In genomic region chr2:54557601-54558187, GRCh38 we compare ENCODE assay signal across 8 cellular contexts.
DNase-seq lines count a peak whose midpoint lies in the region; ATAC-seq, FAIRE-seq and TF ChIP-seq lines count a peak whose summit lies in the region.

No MANE protein-coding gene starts in this region.

- intact Hi-C loops in HepG2 (cut with micrococcal nuclease; ENCODE audit: unreplicated experiment), result loop anchor here (1.0 to 5.0 kb wide), 4 partner anchors 15 to 75 kb away; no protein-coding TSS in a partner anchor

- no peak overlapping the region for H3K27ac Mint-ChIP-seq in HFFc6

- peak overlapping the region; percentile 98 for H3K9ac ChIP-seq in HepG2 (ENCODE audit: insufficient read depth, low read depth, low read length)

- H3K27me3 ChIP-seq in HepG2 (ENCODE audit: control insufficient read depth in 1 of 2, insufficient read depth in 2 of 2, low read length in 2 of 2), result no peaks in the 10 kb centered on the region; a peak in 1 of 5 replicates

- no peaks in the 10 kb centered on the region for H3K9me3 ChIP-seq in HepG2 (ENCODE audit: low read length)

- BruUV-seq in HepG2 (replicated peaks; lab: Mats Ljungman, UMichigan), result no TSS peak

- FAIRE-seq in HepG2 (lab: Jason Lieb, UNC), result peak; percentile 8

- TF ChIP-seq EP300 in HepG2 (IDR thresholded peaks at IDR 0.05; ENCODE audit: low read depth in 2 of 2, low read length in 2 of 2) (peak in 1 of 2 experiments; percentile 51; a peak in 1 of 4 replicates), HepG2 (CRISPR knock-in tag; IDR thresholded peaks at IDR 0.05; ENCODE audit: borderline replicate concordance) (peak; percentile 53; the same call in 1 of the 2 replicates)

- H3K4me2 ChIP-seq in HepG2 (ENCODE audit: low read depth, low read length), result peak overlapping the region; percentile 91

- H3K79me2 ChIP-seq in HepG2 (ENCODE audit: insufficient read depth, low read length), result peaks cover 93% of the 10 kb centered on the region

- H3K36me3 Mint-ChIP-seq in HFFc6 (ENCODE audit: low read depth), result peaks cover 14% of the 10 kb centered on the region

- TF ChIP-seq RAD21 in HepG2 (CRISPR knock-in tag; IDR thresholded peaks at IDR 0.05), result peak; percentile 54

- TF ChIP-seq POLR2A in HepG2 (IDR thresholded peaks at IDR 0.05; ENCODE audit: insufficient read depth in 1 of 2, low read depth in 2 of 2, low read length in 2 of 2), result peak; percentile 70 to 78; a peak in 3 of 4 replicates

- POLR2A ChIA-PET in HepG2 (lab: Yijun Ruan, JAX), result interaction anchor here (0.5 to 7.5 kb wide), 20 partner anchors 8 to 109 kb away, joined by 3 to 108 read pairs (median 6); no protein-coding TSS in a partner anchor

- ATAC-seq in HepG2, result peak; percentile 71

- peaks cover 67% of the 10 kb centered on the region for H3K4me1 ChIP-seq in HepG2 (ENCODE audit: insufficient read depth, low read length)

- in situ Hi-C loops in HepG2 (cut with HindIII; ENCODE audit: extremely low pct_ligation_motif_present, low pct_unique_long_range_greater_than_20kb), result no loop called here

- no peak overlapping the region for H2AFZ ChIP-seq in HepG2 (ENCODE audit: low read length)

- CTCF ChIA-PET in HepG2 (lab: Yijun Ruan, JAX; ENCODE audit: low intra/inter-chr PET ratio, low total read pairs), result interaction anchor here (1.5 kb wide), 1 partner anchor 35 kb away, joined by 7 read pairs; no protein-coding TSS in a partner anchor

- peak overlapping the region; percentile 86 to 99 (median 91) for H3K4me3 ChIP-seq in HepG2 (replicated peaks in 1 of 3; ENCODE audit: insufficient read depth in 1 of 3, low read depth in 2 of 3, low read length in 3 of 3)

- peaks cover 5% of the 10 kb centered on the region for H3K27me3 Mint-ChIP-seq in HFFc6 (ENCODE audit: insufficient read depth)

- peaks cover 0 to 6% of the 10 kb centered on the region in 2 experiments; a peak in 3 of 5 replicates for H3K36me3 ChIP-seq in HepG2 (replicated peaks in 1 of 2; ENCODE audit: control insufficient read depth in 1 of 2, insufficient read depth in 2 of 2, low read length in 2 of 2)

- peak overlapping the region; percentile 54 for H3K4me3 Mint-ChIP-seq in HFFc6

- peaks cover 73% of the 10 kb centered on the region for H3K4me1 Mint-ChIP-seq in HFFc6 (ENCODE audit: low read depth)

- WGBS in HepG2 (ENCODE audit: low lambda C conversion rate), result under 1% methylated on average over 38 of the region's 48 CpGs

- H3K9me3 Mint-ChIP-seq in HFFc6, result no peaks in the 10 kb centered on the region

- peak overlapping the region; percentile 93 for H3K27ac ChIP-seq in HepG2 (ENCODE audit: extremely low read length, insufficient read depth, low read length)

- peaks cover 23% of the 10 kb centered on the region for H4K20me1 ChIP-seq in HepG2 (ENCODE audit: insufficient read depth, low read length)

- DNase-seq in HFFc6, result no peak
- peak; percentile 36 for DNase-seq in NCI-H1417 treated with DMSO at 0.1 percent for 48 hours (lab: John Stamatoyannopoulos, UW)
- DNase-seq in activated CD4-positive, CD25-positive, alpha-beta regulatory T cell (lab: John Stamatoyannopoulos, UW), result peak; percentile 35 to 61 (median 46)
- peak; percentile 21 for DNase-seq in cerebellum (ENCODE audit: low spot score)
- peak; percentile 74 for DNase-seq in HepG2 (ENCODE audit: low spot score)
- DNase-seq in stimulated activated CD4-positive, alpha-beta T cell treated with anti-CD3 and anti-CD28 coated beads, TNF-alpha, amount 100 ng/mL, for 24 hours (ENCODE audit: low read depth in 3 of 3), result peak; percentile 43 to 70 (median 51)
- DNase-seq in putamen (ENCODE audit: low spot score), result no peak

- TF ChIP-seq CTCF in GM12874 (IDR thresholded peaks at IDR 0.05; ENCODE audit: insufficient read depth, low read depth, low read length) (0 out of 2 replicates have a peak, but pooled peaks have one; percentile 16), HFFc6 (IDR thresholded peaks at IDR 0.05) (no peak), HepG2 (CRISPR knock-in tag; IDR thresholded peaks at IDR 0.05) (peak; percentile 35)

TF ChIP-seq in HepG2, 621 proteins besides CTCF, POLR2A, EP300 and RAD21 (continues in another document):
- no peak for TF ChIP-seq SYNCRIP (IDR thresholded peaks at IDR 0.05; ENCODE audit: insufficient read depth, low read depth, low read length)
- no peak for TF ChIP-seq CEBPZ (IDR thresholded peaks at IDR 0.05; ENCODE audit: low read length)
- TF ChIP-seq DMAP1 (CRISPR knock-in tag; IDR thresholded peaks at IDR 0.05), result peak; percentile 84; the same call in 1 of the 2 replicates
- TF ChIP-seq HOXA3 (CRISPR knock-in tag; IDR thresholded peaks at IDR 0.05), result peak; percentile 77; the same call in 1 of the 2 replicates
- TF ChIP-seq ZNF761 (CRISPR knock-in tag; conservative IDR thresholded peaks at IDR 0.05), result no peak
- no peak for TF ChIP-seq GPN1 (CRISPR knock-in tag; IDR thresholded peaks at IDR 0.05; ENCODE audit: borderline replicate concordance)
- no peak for TF ChIP-seq ZNF383 (CRISPR knock-in tag; IDR thresholded peaks at IDR 0.05; ENCODE audit: borderline replicate concordance)
- TF ChIP-seq CHD2 (IDR thresholded peaks at IDR 0.05; ENCODE audit: low read depth, low read length), result peak; percentile 53; the same call in 1 of the 2 replicates
- TF ChIP-seq SIN3B (IDR thresholded peaks at IDR 0.05; ENCODE audit: low read length), result 0 out of 2 replicates have a peak, but pooled peaks have one; percentile 32
- no peak for TF ChIP-seq BATF2 (CRISPR knock-in tag; IDR thresholded peaks at IDR 0.05)
- TF ChIP-seq ASH2L (IDR thresholded peaks at IDR 0.05; ENCODE audit: insufficient read length, low read depth, low read length), result peak; percentile 88
- no peak for TF ChIP-seq GABPA (IDR thresholded peaks at IDR 0.05; ENCODE audit: low read depth, low read length)
- TF ChIP-seq GABPA (CRISPR knock-in tag; IDR thresholded peaks at IDR 0.05; ENCODE audit: low read depth), result no peak
- TF ChIP-seq ETV5 (CRISPR knock-in tag; IDR thresholded peaks at IDR 0.05; ENCODE audit: borderline replicate concordance), result peak; percentile 56; the same call in 1 of the 2 replicates
- no peak; the same call in 1 of the 2 replicates for TF ChIP-seq ZNF713 (CRISPR knock-in tag; IDR thresholded peaks at IDR 0.05)
- no peak for TF ChIP-seq ZBTB43 (CRISPR knock-in tag; conservative IDR thresholded peaks at IDR 0.05)
- TF ChIP-seq ZFY (CRISPR knock-in tag; IDR thresholded peaks at IDR 0.05), result peak; percentile 95
- TF ChIP-seq MATR3 (CRISPR knock-in tag; IDR thresholded peaks at IDR 0.05), result no peak
- no peak for TF ChIP-seq MLX (CRISPR knock-in tag; IDR thresholded peaks at IDR 0.05)
- no peak for TF ChIP-seq ZNF10 (CRISPR knock-in tag; IDR thresholded peaks at IDR 0.05; ENCODE audit: borderline replicate concordance, low read depth)
- 0 out of 2 replicates have a peak, but pooled peaks have one; percentile 17 for TF ChIP-seq ZMYM2 (CRISPR knock-in tag; IDR thresholded peaks at IDR 0.05)

Comparison
In these comparisons a context has a peak if more than half of its experiments do, and no peak if none do; other contexts are left out.
1. DNase-seq: peak in NCI-H1417 treated with DMSO at 0.1 percent for 48 hours (single experiment), activated CD4-positive, CD25-positive, alpha-beta regulatory T cell (4 of 4), cerebellum (single experiment), HepG2 (single experiment) and stimulated activated CD4-positive, alpha-beta T cell treated with anti-CD3 and anti-CD28 coated beads, TNF-alpha, amount 100 ng/mL, for 24 hours (3 of 3); none in HFFc6 (single experiment) and putamen (single experiment).